Comparison of ENCODE assay signal across 20 cellular contexts in the genomic region with DNA sequence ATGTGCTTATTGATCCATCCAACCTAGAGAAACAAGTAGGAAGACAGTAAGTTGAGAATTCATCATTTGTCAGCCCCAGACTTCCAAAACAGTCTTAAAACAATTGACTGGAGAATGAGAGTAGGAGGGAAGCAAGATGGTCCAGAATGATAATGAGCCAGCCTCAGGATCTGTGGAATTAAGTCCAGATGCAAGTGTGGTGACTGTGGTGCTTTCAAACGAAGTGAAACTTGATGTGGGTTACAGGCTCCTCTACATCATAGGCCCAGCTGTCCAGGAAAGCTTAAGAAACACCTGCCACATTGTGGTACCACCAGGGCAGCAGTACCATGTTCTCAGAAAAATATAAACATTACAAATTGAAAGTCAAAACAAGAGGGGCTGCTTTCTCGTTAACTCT.
DNase-seq lines count a peak whose midpoint lies in the region; ATAC-seq and TF ChIP-seq lines count a peak whose summit lies in the region.
"Had no signal": no experiment of that assay in that cellular context is flagged by ENCODE, and none has a peak within 500 bp of the region (broad histone marks: within the 10 kb centered on the region; RNA-seq: fewer than 3 reads in every experiment).

No MANE protein-coding gene starts in this region.

- peak overlapping the region in 3 of 5 experiments; percentile 3 to 61 (median 38) for H3K4me3 Mint-ChIP-seq in brain
- H3K4me3 Mint-ChIP-seq: activated naive CD4-positive, alpha-beta T cell treated with anti-CD3 and anti-CD28 coated beads, Interleukin-2, amount 10 ng/mL, durations not matched to agents 7 days and 5 days; T-helper 1 cell treated with Interleukin-12 subunit alpha and Interleukin-12 subunit beta and Interleukin-4 antibody, amounts not matched to agents 30 μg/mL and 1 μg/mL, for 36 hours had no signal

- no peak overlapping the region for H3K9ac ChIP-seq in KMS-11

- no peak overlapping the region for H2AFZ ChIP-seq in KMS-11 (ENCODE audit: low read depth)

- no peak for ATAC-seq in GM19324 (IDR thresholded peaks at IDR 0.05; ENCODE audit: low FRiP score, unreplicated experiment)
- ATAC-seq: activated CD4-positive, CD25-positive, alpha-beta regulatory T cell treated with anti-CD3 and anti-CD28 coated beads, Interleukin-2, amount 50 U/mL, for 24 hours; gastroesophageal sphincter; left lobe of liver; psoas muscle; stimulated activated naive CD8-positive, alpha-beta T cell treated with anti-CD3 and anti-CD28 coated beads, Interleukin-15, Interleukin-2, amounts not matched to agents 100 U/mL and 50 U/mL, for 24 hours had no signal

- no peaks in the 10 kb centered on the region for H3K79me2 ChIP-seq in KMS-11 (ENCODE audit: insufficient read depth, low read depth)

- no peaks in the 10 kb centered on the region for H3K27me3 Mint-ChIP-seq in brain
- H3K27me3 Mint-ChIP-seq: activated naive CD4-positive, alpha-beta T cell treated with anti-CD3 and anti-CD28 coated beads, Interleukin-2, amount 10 ng/mL, durations not matched to agents 7 days and 5 days had no signal

- H3K4me3 ChIP-seq in KMS-11 (IDR thresholded peaks at IDR 0.05; ENCODE audit: insufficient read depth, low read depth, low read length), result no peak overlapping the region
- H3K4me3 ChIP-seq in coronary artery, result no peak overlapping the region
- H3K4me3 ChIP-seq: gastroesophageal sphincter, psoas muscle, testis had no signal

- H3K4me2 ChIP-seq in KMS-11, result peak overlapping the region; percentile 45

- no peaks in the 10 kb centered on the region for H3K36me3 ChIP-seq in KMS-11 (ENCODE audit: insufficient read depth)
- H3K36me3 ChIP-seq: gastroesophageal sphincter had no signal

- H3K27ac Mint-ChIP-seq in brain, result peak overlapping the region in 3 of 5 experiments; percentile 61 to 83 (median 66)
- H3K27ac Mint-ChIP-seq: activated naive CD4-positive, alpha-beta T cell treated with anti-CD3 and anti-CD28 coated beads, Interleukin-2, amount 10 ng/mL, durations not matched to agents 7 days and 5 days; T-helper 1 cell treated with Interleukin-12 subunit alpha and Interleukin-12 subunit beta and Interleukin-4 antibody, amounts not matched to agents 30 μg/mL and 1 μg/mL, for 36 hours had no signal

- H3K4me1 ChIP-seq in KMS-11 (ENCODE audit: low read depth, poor library complexity, severe bottlenecking), result peaks cover 30% of the 10 kb centered on the region
- H3K4me1 ChIP-seq: Caco-2, gastroesophageal sphincter, psoas muscle, testis had no signal

- no peaks in the 10 kb centered on the region for H3K27me3 ChIP-seq in KMS-11 (ENCODE audit: insufficient read depth, low read depth)
- H3K27me3 ChIP-seq: gastroesophageal sphincter, testis had no signal

- no peaks in the 10 kb centered on the region for H3K36me3 Mint-ChIP-seq in brain
- H3K36me3 Mint-ChIP-seq: activated naive CD4-positive, alpha-beta T cell treated with anti-CD3 and anti-CD28 coated beads, Interleukin-2, amount 10 ng/mL, durations not matched to agents 7 days and 5 days had no signal

- DNase-seq in DMS79 treated with DMSO at 0.1 percent for 48 hours (lab: John Stamatoyannopoulos, UW) (peak; percentile 63), NCI-H524 treated with DMSO at 0.1 percent for 48 hours (lab: John Stamatoyannopoulos, UW) (peak; percentile 92), mucosa of gallbladder (ENCODE audit: low spot score) (no peak), coronary artery (ENCODE audit: low spot score) (no peak)
- DNase-seq: activated CD4-positive, alpha-beta T cell treated with anti-CD3 and anti-CD28 coated beads, Interleukin-2, amount 50 U/mL, for 48 hours; activated naive CD4-positive, alpha-beta T cell treated with anti-CD3 and anti-CD28 coated beads, Interleukin-2, amount 10 ng/mL, durations not matched to agents 7 days and 5 days; Caco-2; EL; IMR-90; mesenchymal stem cell; psoas muscle; stimulated activated naive CD8-positive, alpha-beta T cell treated with anti-CD3 and anti-CD28 coated beads, Interleukin-15, Interleukin-2, amounts not matched to agents 100 U/mL and 50 U/mL, for 24 hours; testis had no signal

- no peak for TF ChIP-seq CTCF in KMS-11 (conservative IDR thresholded peaks at IDR 0.05; ENCODE audit: low read depth, low read length)
- TF ChIP-seq CTCF in brain (conservative IDR thresholded peaks at IDR 0.05), result no peak
- TF ChIP-seq CTCF in coronary artery (IDR thresholded peaks at IDR 0.05), result no peak

- H3K27ac ChIP-seq in KMS-11 (peak overlapping the region; percentile 37; the same call in 1 of the 2 replicates), coronary artery (no peak overlapping the region)
- H3K27ac ChIP-seq: gastroesophageal sphincter, psoas muscle, testis had no signal

- H3K9me3 Mint-ChIP-seq in brain, result no peaks in the 10 kb centered on the region
- H3K9me3 Mint-ChIP-seq: activated naive CD4-positive, alpha-beta T cell treated with anti-CD3 and anti-CD28 coated beads, Interleukin-2, amount 10 ng/mL, durations not matched to agents 7 days and 5 days had no signal

- peaks cover 32% of the 10 kb centered on the region for H3K4me1 Mint-ChIP-seq in brain
- H3K4me1 Mint-ChIP-seq: activated naive CD4-positive, alpha-beta T cell treated with anti-CD3 and anti-CD28 coated beads, Interleukin-2, amount 10 ng/mL, durations not matched to agents 7 days and 5 days had no signal

- H4K20me1 ChIP-seq in KMS-11 (ENCODE audit: insufficient read depth), result no peaks in the 10 kb centered on the region

Comparison
In these comparisons a context has a peak if more than half of its experiments do, and no peak if none do; other contexts are left out.
1. DNase-seq: peak in DMS79 treated with DMSO at 0.1 percent for 48 hours (single experiment) and NCI-H524 treated with DMSO at 0.1 percent for 48 hours (single experiment); none in mucosa of gallbladder (single experiment) and coronary artery (single experiment).